Comparison of ENCODE assay signal across 9 cellular contexts in genomic region chr22:29689872-29690213, GRCh38. TPM values are rescaled to one million over a fixed set of nuclear protein-coding genes. Genes with fewer than 3 reads are reported as not detected.
DNase-seq lines count a peak whose midpoint lies in the region; ATAC-seq and TF ChIP-seq lines count a peak whose summit lies in the region.
"Had no signal": no experiment of that assay in that cellular context is flagged by ENCODE, and none has a peak within 500 bp of the region (broad histone marks: within the 10 kb centered on the region; RNA-seq: fewer than 3 reads in every experiment).

No MANE protein-coding gene starts in this region.

- TF ChIP-seq CTCF in right lobe of liver (IDR thresholded peaks at IDR 0.05), result peak; percentile 49 to 78 (median 64)

- H3K27ac ChIP-seq in caudate nucleus (ENCODE audit: low read depth, low read length), result no peak overlapping the region
- no peak overlapping the region for H3K27ac ChIP-seq in right lobe of liver

- no peaks in the 10 kb centered on the region for H3K27me3 ChIP-seq in right lobe of liver

- TF ChIP-seq EP300 in Ishikawa (IDR thresholded peaks at IDR 0.05; ENCODE audit: borderline replicate concordance), result no peak

- WGBS in right lobe of liver (ENCODE audit: insufficient coverage, low coverage, low lambda C conversion rate, missing lambda C conversion rate), result 47% methylated on average over 5 of the region's 8 CpGs

- CTCF ChIA-PET in T-cell (lab: Charles Lee), result interaction anchor here in 1 of 2 donors (1.1 to 1.3 kb wide), 2 partner anchors 314 to 315 kb away, joined by 3 to 8 read pairs; no protein-coding TSS in a partner anchor

- peaks cover 0 to 6% (median 1%) of the 10 kb centered on the region in 4 donors for H3K36me3 ChIP-seq in right lobe of liver

- no peaks in the 10 kb centered on the region for H3K27me3 Mint-ChIP-seq in T-cell
- H3K27me3 Mint-ChIP-seq in stimulated activated naive B cell treated with anti-CD40 and anti-IgM and Interleukin-4, amounts not matched to agents 10 μg/mL and 1 μg/mL and 100 μg/mL, for 72 hours, result no peaks in the 10 kb centered on the region
- H3K27me3 Mint-ChIP-seq: IgD-negative memory B cell had no signal

- peak overlapping the region; percentile 37 to 52 for H3K27ac Mint-ChIP-seq in T-cell
- H3K27ac Mint-ChIP-seq in stimulated activated naive B cell treated with anti-CD40 and anti-IgM and Interleukin-4, amounts not matched to agents 10 μg/mL and 1 μg/mL and 100 μg/mL, for 72 hours, result no peak overlapping the region
- H3K27ac Mint-ChIP-seq: IgD-negative memory B cell had no signal

- POLR2A ChIA-PET in T-cell (lab: Charles Lee), result no interaction called here

- ATAC-seq in T-cell (replicated peaks in 1 of 4) (peak in 1 of 4 experiments; percentile 54), right lobe of liver (peak; percentile 67 to 83 (median 74)), GM21526 (IDR thresholded peaks at IDR 0.05; ENCODE audit: low FRiP score, unreplicated experiment) (no peak)
- ATAC-seq in stimulated activated naive B cell treated with anti-CD40 and anti-IgM and Interleukin-4, amounts not matched to agents 10 μg/mL and 1 μg/mL and 100 μg/mL, for 72 hours (replicated peaks), result peak; percentile 38 to 50

- intact Hi-C loops in right lobe of liver (cut with DNase I), result loop anchor here in 1 of 2 donors (10.0 kb wide), 1 partner anchor 405 kb away; no protein-coding TSS in a partner anchor

- H3K4me3 ChIP-seq in right lobe of liver, result no peak overlapping the region

- no peak for TF ChIP-seq POLR2A in right lobe of liver (IDR thresholded peaks at IDR 0.05)

- TF ChIP-seq RAD21 in Ishikawa (IDR thresholded peaks at IDR 0.05; ENCODE audit: low read depth), result peak; percentile 68

- DNase-seq in COLO829 (ENCODE audit: low spot score), result peak; percentile 31
- peak in 21 of 34 experiments; percentile 5 to 37 (median 19) for DNase-seq in T-cell
- peak in 57 of 61 donors; percentile 19 to 84 (median 55) for DNase-seq in caudate nucleus (lab: John Stamatoyannopoulos, UW)
- DNase-seq in right lobe of liver, result peak; percentile 61 to 72 (median 61)
- no peak for DNase-seq in stimulated activated naive B cell treated with anti-CD40 and anti-IgM and Interleukin-4, amounts not matched to agents 10 μg/mL and 1 μg/mL and 100 μg/mL, for 72 hours
- DNase-seq in RKO (ENCODE audit: low spot score), result no peak

- peaks cover 3 to 26% (median 11%) of the 10 kb centered on the region in 3 donors for H3K4me1 Mint-ChIP-seq in T-cell
- no peaks in the 10 kb centered on the region for H3K4me1 Mint-ChIP-seq in stimulated activated naive B cell treated with anti-CD40 and anti-IgM and Interleukin-4, amounts not matched to agents 10 μg/mL and 1 μg/mL and 100 μg/mL, for 72 hours

- no peaks in the 10 kb centered on the region for H3K9me3 Mint-ChIP-seq in T-cell
- H3K9me3 Mint-ChIP-seq in stimulated activated naive B cell treated with anti-CD40 and anti-IgM and Interleukin-4, amounts not matched to agents 10 μg/mL and 1 μg/mL and 100 μg/mL, for 72 hours, result no peaks in the 10 kb centered on the region
- H3K9me3 Mint-ChIP-seq: IgD-negative memory B cell had no signal

- no peaks in the 10 kb centered on the region for H3K9me3 ChIP-seq in right lobe of liver

- H3K4me1 ChIP-seq in right lobe of liver, result no peaks in the 10 kb centered on the region

- H3K36me3 Mint-ChIP-seq in T-cell, result peaks cover 24% of the 10 kb centered on the region
- peaks cover 32 to 42% of the 10 kb centered on the region in 2 donors for H3K36me3 Mint-ChIP-seq in stimulated activated naive B cell treated with anti-CD40 and anti-IgM and Interleukin-4, amounts not matched to agents 10 μg/mL and 1 μg/mL and 100 μg/mL, for 72 hours

- H3K4me3 Mint-ChIP-seq in T-cell, result no peak overlapping the region
- no peak overlapping the region for H3K4me3 Mint-ChIP-seq in stimulated activated naive B cell treated with anti-CD40 and anti-IgM and Interleukin-4, amounts not matched to agents 10 μg/mL and 1 μg/mL and 100 μg/mL, for 72 hours
- H3K4me3 Mint-ChIP-seq: IgD-negative memory B cell had no signal

TF ChIP-seq in Ishikawa, 13 proteins besides CTCF, POLR2A, EP300 and RAD21:
- TF ChIP-seq TEAD4 (IDR thresholded peaks at IDR 0.05), result no peak
- TF ChIP-seq NFIC (IDR thresholded peaks at IDR 0.05), result 0 out of 2 replicates have a peak, but pooled peaks have one; percentile 25

RNA-seq across cellular contexts. Expression of gene CABP7, which starts 30.0 kb away (rescaled TPM):
- total RNA-seq in T-cell (under 1 TPM; 0.07 to 0.56 (median 0.09) TPM), right lobe of liver (not detected)

Comparison
In these comparisons a context has a peak if more than half of its experiments do, and no peak if none do; other contexts are left out.
1. DNase-seq: peak in COLO829 (single experiment), T-cell (21 of 34), caudate nucleus (57 of 61) and right lobe of liver (3 of 3); none in stimulated activated naive B cell treated with anti-CD40 and anti-IgM and Interleukin-4, amounts not matched to agents 10 μg/mL and 1 μg/mL and 100 μg/mL, for 72 hours (single experiment) and RKO (single experiment).